ENCODE assay signal across 21 cellular contexts in the genomic region with DNA sequence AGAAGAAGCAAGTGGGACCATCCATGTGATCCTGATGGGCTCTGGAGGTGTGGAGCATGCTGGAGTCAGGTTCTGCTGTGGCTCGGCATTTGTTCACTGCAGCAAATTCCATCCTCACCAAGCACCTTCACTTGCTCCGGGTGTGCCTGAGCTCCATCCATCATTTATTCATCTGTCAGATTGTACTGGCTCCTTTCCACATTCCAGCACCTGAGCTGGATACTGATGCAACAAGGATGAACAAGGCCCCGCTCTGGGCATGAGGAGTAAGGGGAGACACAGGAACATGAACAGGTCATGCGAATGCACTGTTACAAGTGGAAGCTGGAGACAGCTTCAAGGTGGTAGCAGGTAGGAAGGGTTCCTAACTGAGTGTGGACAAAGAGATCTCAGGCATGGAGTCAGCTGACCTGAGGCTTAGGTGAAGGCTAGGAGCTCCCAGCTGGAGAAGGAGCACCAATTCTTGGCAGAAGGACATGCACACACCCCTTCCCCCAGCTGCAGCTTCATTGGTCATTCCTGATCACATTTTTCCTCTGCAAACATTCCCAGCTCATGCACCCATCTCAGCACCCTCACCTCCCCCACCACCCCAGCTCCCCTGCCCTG.
"Had no signal": no experiment of that assay in that cellular context is flagged by ENCODE, and none has a peak within 500 bp of the region (broad histone marks: within the 10 kb centered on the region; RNA-seq: fewer than 3 reads in every experiment).

No MANE protein-coding gene starts in this region.

- H3K4me3 ChIP-seq: ascending aorta, body of pancreas, Peyer's patch had no signal

- ATAC-seq: activated naive CD4-positive, alpha-beta T cell treated with anti-CD3 and anti-CD28 coated beads, Interleukin-2, amount 50 U/mL, for 72 hours; activated naive CD8-positive, alpha-beta T cell treated with anti-CD3 and anti-CD28 coated beads, Interleukin-2, amount 50 U/mL, for 24 hours; activated T-cell treated with anti-CD3 and anti-CD28 coated beads, Interleukin-2, amount 50 U/mL, for 4 hours; body of pancreas; WTC11 had no signal

- H3K27ac Mint-ChIP-seq: activated CD4-positive, alpha-beta T cell treated with anti-CD3 and anti-CD28 coated beads, Interleukin-2, amount 10 ng/mL, durations not matched to agents 24 days and 14 days; activated naive CD4-positive, alpha-beta T cell treated with anti-CD3 and anti-CD28 coated beads, Interleukin-2, amount 50 U/mL, for 72 hours; activated naive CD8-positive, alpha-beta T cell treated with anti-CD3 and anti-CD28 coated beads, Interleukin-2, amount 50 U/mL, for 24 hours; T-helper 1 cell treated with Interleukin-12 subunit alpha and Interleukin-12 subunit beta and Interleukin-4 antibody, amounts not matched to agents 30 μg/mL and 1 μg/mL, for 36 hours; WTC11 had no signal

- H3K36me3 Mint-ChIP-seq: activated naive CD4-positive, alpha-beta T cell treated with anti-CD3 and anti-CD28 coated beads, Interleukin-2, amount 50 U/mL, for 72 hours; WTC11 had no signal

- H3K27ac ChIP-seq: ascending aorta, body of pancreas had no signal

- H3K4me1 ChIP-seq: ascending aorta, body of pancreas had no signal

- DNase-seq: activated CD4-positive, alpha-beta T cell treated with anti-CD3 and anti-CD28 coated beads, Interleukin-2, amount 10 ng/mL, durations not matched to agents 24 days and 14 days; activated CD4-positive, alpha-beta T cell treated with anti-CD3 and anti-CD28 coated beads, Interleukin-2, amount 50 U/mL, for 48 hours; activated CD4-positive, CD25-positive, alpha-beta regulatory T cell treated with anti-CD3 and anti-CD28 coated beads, Interleukin-2, amount 50 U/mL, for 72 hours; activated effector memory CD4-positive, alpha-beta T cell treated with anti-CD3 and anti-CD28 coated beads, Interleukin-2, amount 50 U/mL, for 16 hours; activated naive CD4-positive, alpha-beta T cell treated with Interleukin-2 at 50 U/mL for 16 hours; activated naive CD8-positive, alpha-beta T cell treated with anti-CD3 and anti-CD28 coated beads, Interleukin-2, amount 50 U/mL, for 24 hours; activated T-cell treated with anti-CD3 and anti-CD28 coated beads, Interleukin-2, amount 50 U/mL, for 4 hours; amniotic stem cell; body of pancreas; Karpas-422; NCI-H1105 treated with DMSO at 0.1 percent for 48 hours; NCI-H1694; NCI-H2029 treated with DMSO at 0.1 percent for 48 hours; NCI-H446; Peyer's patch; SHP77 treated with DMSO at 0.1 percent for 48 hours had no signal

- H3K27me3 ChIP-seq: ascending aorta, body of pancreas, Peyer's patch had no signal

- H3K4me3 Mint-ChIP-seq: activated CD4-positive, alpha-beta T cell treated with anti-CD3 and anti-CD28 coated beads, Interleukin-2, amount 10 ng/mL, durations not matched to agents 24 days and 14 days; activated naive CD8-positive, alpha-beta T cell treated with anti-CD3 and anti-CD28 coated beads, Interleukin-2, amount 50 U/mL, for 24 hours; activated T-cell treated with anti-CD3 and anti-CD28 coated beads, Interleukin-2, amount 50 U/mL, for 4 hours; central memory CD8-positive, alpha-beta T cell; T-helper 1 cell treated with Interleukin-12 subunit alpha and Interleukin-12 subunit beta and Interleukin-4 antibody, amounts not matched to agents 30 μg/mL and 1 μg/mL, for 36 hours; WTC11 had no signal

- H3K27me3 Mint-ChIP-seq: activated naive CD8-positive, alpha-beta T cell treated with anti-CD3 and anti-CD28 coated beads, Interleukin-2, amount 50 U/mL, for 24 hours; central memory CD8-positive, alpha-beta T cell had no signal

- H3K9me3 ChIP-seq: ascending aorta, body of pancreas, Peyer's patch had no signal

- H3K36me3 ChIP-seq: ascending aorta, Peyer's patch had no signal

- H3K4me1 Mint-ChIP-seq: activated CD4-positive, alpha-beta T cell treated with anti-CD3 and anti-CD28 coated beads, Interleukin-2, amount 10 ng/mL, durations not matched to agents 24 days and 14 days; central memory CD8-positive, alpha-beta T cell had no signal

- H3K9me3 Mint-ChIP-seq: activated CD4-positive, alpha-beta T cell treated with anti-CD3 and anti-CD28 coated beads, Interleukin-2, amount 10 ng/mL, durations not matched to agents 24 days and 14 days; activated naive CD4-positive, alpha-beta T cell treated with anti-CD3 and anti-CD28 coated beads, Interleukin-2, amount 50 U/mL, for 72 hours; activated naive CD8-positive, alpha-beta T cell treated with anti-CD3 and anti-CD28 coated beads, Interleukin-2, amount 50 U/mL, for 24 hours; activated T-cell treated with anti-CD3 and anti-CD28 coated beads, Interleukin-2, amount 50 U/mL, for 4 hours; central memory CD8-positive, alpha-beta T cell; T-helper 1 cell treated with Interleukin-12 subunit alpha and Interleukin-12 subunit beta and Interleukin-4 antibody, amounts not matched to agents 30 μg/mL and 1 μg/mL, for 36 hours; WTC11 had no signal
